ENCODE assay signal across 16 cellular contexts in the genomic region with DNA sequence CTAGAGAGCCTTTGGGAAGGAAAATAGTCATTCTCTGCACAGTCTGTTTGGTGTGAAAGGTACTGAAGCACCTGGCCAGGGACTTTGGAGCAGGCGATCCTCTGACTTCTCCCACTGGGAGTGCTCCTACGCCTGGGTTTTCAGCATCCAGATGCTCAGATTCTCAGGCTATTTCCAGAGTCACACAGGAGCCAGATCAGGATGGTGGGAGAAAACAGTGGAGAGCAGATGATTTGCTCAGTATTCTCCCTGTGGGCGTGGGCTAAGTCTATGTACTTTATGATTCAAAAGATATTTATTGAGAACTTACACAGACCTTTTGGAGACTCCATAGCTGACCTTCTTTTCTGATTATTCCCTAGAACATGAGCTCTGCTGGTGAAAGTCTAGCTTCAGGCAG.
"Had no signal": no experiment of that assay in that cellular context is flagged by ENCODE, and none has a peak within 500 bp of the region (broad histone marks: within the 10 kb centered on the region; RNA-seq: fewer than 3 reads in every experiment).

No MANE protein-coding gene starts in this region.

- H3K9me3 ChIP-seq: testis, upper lobe of right lung had no signal

- ATAC-seq: activated T-helper 17 cell treated with anti-CD3 and anti-CD28 coated beads, Interleukin-2, amount 50 U/mL, for 72 hours; effector memory CD8-positive, alpha-beta T cell; sciatic nerve; upper lobe of right lung had no signal

- DNase-seq: activated CD4-positive, alpha-beta T cell treated with anti-CD3 and anti-CD28 coated beads, Interleukin-2, amount 50 U/mL, for 48 hours; activated CD4-positive, CD25-positive, alpha-beta regulatory T cell treated with anti-CD3 and anti-CD28 coated beads, Interleukin-2, amount 50 U/mL, for 72 hours; activated naive CD4-positive, alpha-beta T cell treated with Interleukin-2 at 50 U/mL for 16 hours; anterior cingulate cortex; cerebellar nuclear complex; effector memory CD8-positive, alpha-beta T cell; islet precursor cell; left ventricle myocardium inferior; stimulated activated CD4-positive, alpha-beta T cell treated with anti-CD3 and anti-CD28 coated beads, Interleukin-1b, Interleukin-23, amount 100 ng/mL, for 48 hours; stomach; T-helper 9 cell; testis; upper lobe of right lung had no signal

- H3K4me3 ChIP-seq: left ventricle myocardium inferior, stomach, testis, upper lobe of right lung had no signal

- H3K36me3 ChIP-seq: left ventricle myocardium inferior, stomach, upper lobe of right lung had no signal

- H3K4me1 ChIP-seq: testis, upper lobe of right lung had no signal

- H3K27ac ChIP-seq: epithelial cell of prostate, left ventricle myocardium inferior, testis, upper lobe of right lung had no signal

- H3K27me3 ChIP-seq: stomach, testis, upper lobe of right lung had no signal
